In the genomic region with DNA sequence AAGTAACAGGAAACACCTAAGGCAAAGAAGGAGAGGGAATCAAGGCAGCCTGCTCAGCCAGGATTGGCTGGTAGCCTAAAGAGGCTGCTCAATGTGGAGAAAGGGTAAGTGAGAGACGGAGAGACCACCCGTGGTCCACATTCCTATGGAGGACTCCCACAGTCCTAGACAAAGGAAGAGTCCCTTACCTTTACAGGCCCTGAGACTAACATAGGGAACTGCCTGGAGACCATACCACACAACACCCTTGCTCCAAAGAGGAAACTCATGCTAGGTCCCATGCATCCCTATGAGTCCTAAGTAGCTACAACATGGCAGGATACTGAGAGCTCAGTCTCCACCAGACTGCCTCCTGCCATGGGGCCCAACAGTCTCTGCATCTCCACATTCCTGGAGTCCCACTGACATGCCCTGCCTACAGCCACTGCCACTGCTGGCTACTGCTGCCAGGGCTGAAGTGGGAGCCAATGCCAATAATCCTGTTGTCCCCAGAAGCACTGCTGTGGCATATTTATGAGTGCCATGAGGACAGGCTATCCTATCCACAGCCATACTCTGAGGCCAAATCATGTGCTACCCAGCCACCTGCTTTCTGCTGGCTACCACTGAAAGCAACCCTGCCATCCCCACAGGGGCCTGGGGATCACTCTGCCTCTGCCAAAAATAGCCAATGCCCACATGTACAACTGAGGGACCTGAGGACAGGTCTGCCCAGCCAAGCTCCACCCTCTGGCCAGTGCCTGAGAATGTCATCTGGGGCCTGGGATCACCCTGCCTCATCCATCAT, we compare ENCODE assay signal across 22 cellular contexts. TPM values are rescaled to one million over a fixed set of nuclear protein-coding genes. Genes with fewer than 3 reads are reported as not detected.
DNase-seq lines count a peak whose midpoint lies in the region; ATAC-seq and TF ChIP-seq lines count a peak whose summit lies in the region.
"Had no signal": no experiment of that assay in that cellular context is flagged by ENCODE, and none has a peak within 500 bp of the region (broad histone marks: within the 10 kb centered on the region; RNA-seq: fewer than 3 reads in every experiment).

No MANE protein-coding gene starts in this region.

- no peak overlapping the region for H2AK5ac ChIP-seq in mesendoderm (ENCODE audit: low read length)

- no peak overlapping the region for H2BK15ac ChIP-seq in mesendoderm (replicated peaks; ENCODE audit: low read depth)

- H3K27me3 ChIP-seq in HUES48 (ENCODE audit: control insufficient read depth, insufficient read depth, low read length) = no peaks in the 10 kb centered on the region
- no peaks in the 10 kb centered on the region for H3K27me3 ChIP-seq in endodermal cell (ENCODE audit: control insufficient read depth, insufficient read depth, low read length, poor library complexity, severe bottlenecking)
- H3K27me3 ChIP-seq in mesendoderm (ENCODE audit: insufficient read depth, low read length, poor library complexity) = no peaks in the 10 kb centered on the region
- H3K27me3 ChIP-seq: BE2C, SJSA1 had no signal

- peak overlapping the region; percentile 26 for H3K27ac ChIP-seq in HUES48 (ENCODE audit: low read depth, low read length)
- H3K27ac ChIP-seq in endodermal cell (ENCODE audit: low read depth, low read length) = no peak overlapping the region
- H3K27ac ChIP-seq in mesendoderm (ENCODE audit: low read depth, low read length) = no peak overlapping the region
- H3K27ac ChIP-seq: A549, GM23248, RWPE1, SJSA1 had no signal

- H3K4me3 ChIP-seq in HUES48 (ENCODE audit: low read depth, low read length) = no peak overlapping the region
- no peak overlapping the region for H3K4me3 ChIP-seq in endodermal cell (ENCODE audit: low read length)
- no peak overlapping the region for H3K4me3 ChIP-seq in mesendoderm (ENCODE audit: low read length)
- H3K4me3 ChIP-seq: A549, GM23248, SJSA1 had no signal

- no peak overlapping the region for H3K4ac ChIP-seq in mesendoderm (ENCODE audit: low read depth, low read length)

- WGBS in endodermal cell (ENCODE audit: insufficient coverage in 1 of 2, insufficient read length in 1 of 2), 2 experiments = 34% methylated on average over 2 of the region's 2 CpGs; no CpG with 5 or more reads in 1 of the 2 experiments
- WGBS in mesendoderm (ENCODE audit: extremely low coverage, insufficient coverage, low lambda C conversion rate) = no CpG with 5 or more reads among the region's 2 CpGs

- no peaks in the 10 kb centered on the region; the same call in 1 of the 2 replicates for H3K4me1 ChIP-seq in HUES48 (ENCODE audit: control insufficient read depth, insufficient read depth, low read length)
- H3K4me1 ChIP-seq in endodermal cell (ENCODE audit: control insufficient read depth, insufficient read depth, low read length) = no peaks in the 10 kb centered on the region
- peaks cover 3% of the 10 kb centered on the region for H3K4me1 ChIP-seq in mesendoderm (ENCODE audit: control insufficient read depth, low read depth, low read length)
- H3K4me1 ChIP-seq: A549, BE2C, SJSA1 had no signal

- no peak overlapping the region for H3K23ac ChIP-seq in mesendoderm (ENCODE audit: low read length)

- peak overlapping the region; percentile 35 for H2BK5ac ChIP-seq in mesendoderm (ENCODE audit: low read length)

- H3K4me3 Mint-ChIP-seq in endodermal cell = no peak overlapping the region
- H3K4me3 Mint-ChIP-seq: CD4-positive, CD25-positive, alpha-beta regulatory T cell had no signal

- no peak for ATAC-seq in GM21717 (IDR thresholded peaks at IDR 0.05; ENCODE audit: unreplicated experiment)
- no peak for ATAC-seq in HG02678 (IDR thresholded peaks at IDR 0.05; ENCODE audit: unreplicated experiment)
- ATAC-seq: A549 had no signal

- TF ChIP-seq CTCF in endodermal cell (conservative IDR thresholded peaks at IDR 0.05) = no peak

- peaks cover 44% of the 10 kb centered on the region for H3K36me3 Mint-ChIP-seq in endodermal cell (ENCODE audit: low read depth)

- H3K56ac ChIP-seq in mesendoderm (ENCODE audit: low read length) = no peak overlapping the region

- H3K9ac ChIP-seq in HUES48 (ENCODE audit: low read depth, low read length) = no peak overlapping the region
- no peak overlapping the region for H3K9ac ChIP-seq in endodermal cell (ENCODE audit: extremely low read depth, low read length, poor library complexity, severe bottlenecking)
- H3K9ac ChIP-seq in mesendoderm (ENCODE audit: low read length) = no peak overlapping the region
- H3K9ac ChIP-seq: GM23248 had no signal

- H3K18ac ChIP-seq in mesendoderm (ENCODE audit: low read length) = no peak overlapping the region

- peak overlapping the region; percentile 6 for H3K27ac Mint-ChIP-seq in endodermal cell
- H3K27ac Mint-ChIP-seq: CD4-positive, CD25-positive, alpha-beta regulatory T cell had no signal

- peaks cover 4% of the 10 kb centered on the region; the same call in 1 of the 2 replicates for H3K36me3 ChIP-seq in HUES48 (ENCODE audit: control insufficient read depth, insufficient read depth, low read length)
- H3K36me3 ChIP-seq in endodermal cell (ENCODE audit: control insufficient read depth, insufficient read depth, low read length) = peaks cover 29% of the 10 kb centered on the region
- H3K36me3 ChIP-seq in mesendoderm (ENCODE audit: control insufficient read depth, insufficient read depth, low read length) = no peaks in the 10 kb centered on the region

- peaks cover 22% of the 10 kb centered on the region for H3K9me3 Mint-ChIP-seq in endodermal cell

- no peaks in the 10 kb centered on the region for H3K79me1 ChIP-seq in mesendoderm (ENCODE audit: low read length)

- no peaks in the 10 kb centered on the region for H3K79me2 ChIP-seq in mesendoderm (ENCODE audit: control insufficient read depth, insufficient read depth, low read length)

- H3K27me3 Mint-ChIP-seq in endodermal cell (ENCODE audit: insufficient read depth) = no peaks in the 10 kb centered on the region
- H3K27me3 Mint-ChIP-seq: CD4-positive, CD25-positive, alpha-beta regulatory T cell had no signal

- no peak overlapping the region for H2BK120ac ChIP-seq in mesendoderm (ENCODE audit: low read depth, low read length)

- peaks cover 6% of the 10 kb centered on the region for H3K4me1 Mint-ChIP-seq in endodermal cell

- no peak overlapping the region for H3K4me2 ChIP-seq in mesendoderm (ENCODE audit: low read length)
- H3K4me2 ChIP-seq: A549 had no signal

- DNase-seq in ELF-1 (ENCODE audit: low read depth, low spot score) (peak; percentile 57), endodermal cell (peak; percentile 85), mesendoderm (peak; percentile 91), AG20443 (ENCODE audit: low spot score) (no peak), GDM1 (lab: John Stamatoyannopoulos, UW) (no peak)
- DNase-seq: BE2C; CD4-positive, CD25-positive, alpha-beta regulatory T cell; EL; GM23248; KG1; NCI-H1105; NCI-H146; NCI-H2029; NCI-H2227 treated with DMSO at 0.1 percent for 48 hours; NCI-H510A treated with DMSO at 0.1 percent for 48 hours; NCI-H748 treated with DMSO at 0.1 percent for 48 hours had no signal

- H4K8ac ChIP-seq in mesendoderm (ENCODE audit: low read depth, low read length) = no peak overlapping the region

- H3K9me3 ChIP-seq in HUES48 (ENCODE audit: control insufficient read depth, insufficient read depth, low read length) (no peaks in the 10 kb centered on the region), endodermal cell (ENCODE audit: control insufficient read depth, low read length) (peaks cover 25% of the 10 kb centered on the region)
- H3K9me3 ChIP-seq: A549, BE2C, SJSA1 had no signal

- H4K5ac ChIP-seq in mesendoderm (ENCODE audit: low read length) = no peak overlapping the region

RNA-seq across cellular contexts. Expression of a gene that starts 45.0 kb away (rescaled TPM):
- total RNA-seq in endodermal cell = 10 to 100 TPM; 57.1 to 60.9 TPM
- 93.3 TPM for polyA plus RNA-seq in endodermal cell (2013, experiment 1 of 2)
- polyA plus RNA-seq in endodermal cell (2013, experiment 2 of 2) = 95.2 TPM
- 80.3 TPM for polyA plus RNA-seq in mesendoderm (2013, experiment 1 of 2)
- 77.7 TPM for polyA plus RNA-seq in mesendoderm (2013, experiment 2 of 2)

RNA-seq across cellular contexts. Expression of a gene that starts 59.7 kb away (rescaled TPM):
- 10 to 100 TPM; 13.4 to 19.1 TPM for total RNA-seq in endodermal cell
- 14.5 TPM for polyA plus RNA-seq in endodermal cell (2013, experiment 1 of 2)
- polyA plus RNA-seq in endodermal cell (2013, experiment 2 of 2) = 13.2 TPM
- polyA plus RNA-seq in mesendoderm (2013, experiment 1 of 2) = 8.0 TPM
- polyA plus RNA-seq in mesendoderm (2013, experiment 2 of 2) = 7.8 TPM

Comparison
In these comparisons a context has a peak if more than half of its experiments do, and no peak if none do; other contexts are left out.
1. DNase-seq: peak in ELF-1 (single experiment), endodermal cell (single experiment) and mesendoderm (single experiment); none in AG20443 (single experiment) and GDM1 (single experiment).